15 cellular contexts compared by ENCODE assay signal in genomic region chr6:99605911-99606669, GRCh38. TPM values are rescaled to one million over a fixed set of nuclear protein-coding genes. Genes with fewer than 3 reads are reported as not detected.
"Had no signal": no experiment of that assay in that cellular context is flagged by ENCODE, and none has a peak within 500 bp of the region (broad histone marks: within the 10 kb centered on the region; RNA-seq: fewer than 3 reads in every experiment).

No MANE protein-coding gene starts in this region.

- H3K27ac Mint-ChIP-seq: activated CD4-positive, alpha-beta memory T cell treated with anti-CD3 and anti-CD28 coated beads, Interleukin-2, amount 10 ng/mL, durations not matched to agents 7 days and 5 days; activated naive CD4-positive, alpha-beta T cell treated with anti-CD3 and anti-CD28 coated beads for 36 hours; activated T-helper 2 cell treated with anti-CD3 and anti-CD28 coated beads, Interferon-gamma antibody, Interleukin-2, Interleukin-4, amounts not matched to agents 10 μg/mL and 5 μg/mL and 100 μg/mL, durations not matched to agents 14 hours and 24 hours and 36 hours had no signal

- DNase-seq: activated CD4-positive, alpha-beta memory T cell treated with anti-CD3 and anti-CD28 coated beads, Interleukin-2, amount 10 ng/mL, durations not matched to agents 7 days and 5 days; activated naive CD4-positive, alpha-beta T cell treated with anti-CD3 and anti-CD28 coated beads for 36 hours; gastrocnemius medialis; heart right ventricle; midbrain; sigmoid colon; T1000 had no signal

- H3K9me3 Mint-ChIP-seq: activated CD4-positive, alpha-beta memory T cell treated with anti-CD3 and anti-CD28 coated beads, Interleukin-2, amount 10 ng/mL, durations not matched to agents 7 days and 5 days; activated T-helper 2 cell treated with anti-CD3 and anti-CD28 coated beads, Interferon-gamma antibody, Interleukin-2, Interleukin-4, amounts not matched to agents 10 μg/mL and 5 μg/mL and 100 μg/mL, durations not matched to agents 14 hours and 24 hours and 36 hours had no signal

- H3K4me3 Mint-ChIP-seq: activated CD4-positive, alpha-beta memory T cell treated with anti-CD3 and anti-CD28 coated beads, Interleukin-2, amount 10 ng/mL, durations not matched to agents 7 days and 5 days; activated naive CD4-positive, alpha-beta T cell treated with anti-CD3 and anti-CD28 coated beads for 36 hours had no signal

RNA-seq across cellular contexts. Expression of gene PRDM13, which starts 0.5 kb away (rescaled TPM):
- total RNA-seq: activated CD4-positive, alpha-beta memory T cell treated with anti-CD3 and anti-CD28 coated beads, Interleukin-2, amount 10 ng/mL, durations not matched to agents 7 days and 5 days; activated naive CD4-positive, alpha-beta T cell treated with anti-CD3 and anti-CD28 coated beads for 36 hours; activated T-helper 2 cell treated with anti-CD3 and anti-CD28 coated beads, Interferon-gamma antibody, Interleukin-2, Interleukin-4, amounts not matched to agents 10 μg/mL and 5 μg/mL and 100 μg/mL, durations not matched to agents 14 hours and 24 hours and 36 hours; astrocyte; dermis microvascular lymphatic vessel endothelial cell; epithelial cell of proximal tubule; gastrocnemius medialis; heart right ventricle; lung; myocyte; sigmoid colon; spleen; ureter had no signal
- polyA plus RNA-seq: heart right ventricle, lung, sigmoid colon had no signal
